ENCODE assay signal across 9 cellular contexts in genomic region chr2:64228126-64228678, GRCh38.
DNase-seq lines count a peak whose midpoint lies in the region; ATAC-seq and FAIRE-seq lines count a peak whose summit lies in the region.
"Had no signal": no experiment of that assay in that cellular context is flagged by ENCODE, and none has a peak within 500 bp of the region (broad histone marks: within the 10 kb centered on the region; RNA-seq: fewer than 3 reads in every experiment).

No MANE protein-coding gene starts in this region.

- peaks cover 2% of the 10 kb centered on the region for H3K36me3 Mint-ChIP-seq in activated CD4-positive, alpha-beta memory T cell treated with anti-CD3 and anti-CD28 coated beads, Interleukin-2, amount 10 ng/mL, durations not matched to agents 7 days and 5 days (ENCODE audit: low read depth)
- H3K36me3 Mint-ChIP-seq in effector memory CD8-positive, alpha-beta T cell (ENCODE audit: insufficient read depth) = no peaks in the 10 kb centered on the region

- peak overlapping the region; percentile 57 to 81 (median 69) for H3K9ac ChIP-seq in BLaER1 treated with 17β-estradiol and CSF1 and Interleukin-3, amounts not matched to agents 10 nM and 100 nM

- peaks cover 1% of the 10 kb centered on the region for H3K9me3 Mint-ChIP-seq in activated CD4-positive, alpha-beta memory T cell treated with anti-CD3 and anti-CD28 coated beads, Interleukin-2, amount 10 ng/mL, durations not matched to agents 7 days and 5 days
- no peaks in the 10 kb centered on the region for H3K9me3 Mint-ChIP-seq in effector memory CD8-positive, alpha-beta T cell

- H4K20me1 ChIP-seq in BLaER1 treated with 17β-estradiol and CSF1 and Interleukin-3, amounts not matched to agents 10 nM and 100 nM = no peaks in the 10 kb centered on the region

- peak overlapping the region; percentile 70 to 93 (median 86) for H3K4me2 ChIP-seq in BLaER1 treated with 17β-estradiol and CSF1 and Interleukin-3, amounts not matched to agents 10 nM and 100 nM

- peaks cover 2% of the 10 kb centered on the region for H3K27me3 Mint-ChIP-seq in activated CD4-positive, alpha-beta memory T cell treated with anti-CD3 and anti-CD28 coated beads, Interleukin-2, amount 10 ng/mL, durations not matched to agents 7 days and 5 days
- peaks cover 32 to 50% of the 10 kb centered on the region in 2 donors for H3K27me3 Mint-ChIP-seq in effector memory CD8-positive, alpha-beta T cell

- DNase-seq in GM19239 (ENCODE audit: insufficient read length, low spot score) = peak; percentile 52
- peak; percentile 56 for DNase-seq in NCI-H524 treated with DMSO at 0.1 percent for 48 hours (lab: John Stamatoyannopoulos, UW)
- DNase-seq in activated CD4-positive, alpha-beta memory T cell treated with anti-CD3 and anti-CD28 coated beads, Interleukin-2, amount 10 ng/mL, durations not matched to agents 7 days and 5 days = peak; percentile 70
- DNase-seq in effector memory CD8-positive, alpha-beta T cell = peak in 2 of 3 experiments; percentile 15 to 22
- DNase-seq in lung microvascular endothelial cell (ENCODE audit: low read depth in 2 of 2) = peak; percentile 81 to 83
- DNase-seq in stimulated activated CD8-positive, alpha-beta memory T cell treated with anti-CD3 and anti-CD28 coated beads, Interleukin-12 subunit alpha, Interleukin-12 subunit beta, amount 100 ng/mL, for 4 hours (ENCODE audit: low read depth) = peak; percentile 17

- H3K4me3 ChIP-seq in BLaER1 treated with 17β-estradiol and CSF1 and Interleukin-3, amounts not matched to agents 10 nM and 100 nM = peak overlapping the region; percentile 46 to 63 (median 52)

- H3K27me3 ChIP-seq in BLaER1 treated with 17β-estradiol and CSF1 and Interleukin-3, amounts not matched to agents 10 nM and 100 nM = no peaks in the 10 kb centered on the region

- peak; percentile 99 for FAIRE-seq in GM19239 (lab: Jason Lieb, UNC)
- FAIRE-seq: TTC549 had no signal

- peak; percentile 86 for ATAC-seq in HG03378 (IDR thresholded peaks at IDR 0.05; ENCODE audit: unreplicated experiment)
- peak; percentile 74 for ATAC-seq in effector memory CD8-positive, alpha-beta T cell (replicated peaks)

- H3K36me3 ChIP-seq in BLaER1 treated with 17β-estradiol and CSF1 and Interleukin-3, amounts not matched to agents 10 nM and 100 nM = no peaks in the 10 kb centered on the region

- peaks cover 27% of the 10 kb centered on the region for H3K4me1 Mint-ChIP-seq in activated CD4-positive, alpha-beta memory T cell treated with anti-CD3 and anti-CD28 coated beads, Interleukin-2, amount 10 ng/mL, durations not matched to agents 7 days and 5 days
- H3K4me1 Mint-ChIP-seq in effector memory CD8-positive, alpha-beta T cell (ENCODE audit: low read depth in 2 of 2) = peaks cover 4 to 9% of the 10 kb centered on the region in 2 donors

- POLR2A ChIA-PET in activated CD4-positive, alpha-beta memory T cell treated with anti-CD3 and anti-CD28 coated beads, Interleukin-2, amount 10 ng/mL, durations not matched to agents 7 days and 5 days (lab: Charles Lee) = interaction anchor here (0.7 to 1.6 kb wide), 5 partner anchors 9 to 85 kb away, joined by 3 to 19 read pairs (median 7); no protein-coding TSS in a partner anchor

- peak overlapping the region; percentile 75 for H3K4me3 Mint-ChIP-seq in activated CD4-positive, alpha-beta memory T cell treated with anti-CD3 and anti-CD28 coated beads, Interleukin-2, amount 10 ng/mL, durations not matched to agents 7 days and 5 days
- peak overlapping the region; percentile 67 to 78 for H3K4me3 Mint-ChIP-seq in effector memory CD8-positive, alpha-beta T cell

- peak overlapping the region; percentile 26 for H3K27ac Mint-ChIP-seq in activated CD4-positive, alpha-beta memory T cell treated with anti-CD3 and anti-CD28 coated beads, Interleukin-2, amount 10 ng/mL, durations not matched to agents 7 days and 5 days
- no peak overlapping the region for H3K27ac Mint-ChIP-seq in effector memory CD8-positive, alpha-beta T cell

- CTCF ChIA-PET in activated CD4-positive, alpha-beta memory T cell treated with anti-CD3 and anti-CD28 coated beads, Interleukin-2, amount 10 ng/mL, durations not matched to agents 7 days and 5 days (lab: Charles Lee) = interaction anchor here (0.9 to 2.0 kb wide), 4 partner anchors 9 to 103 kb away, joined by 5 to 10 read pairs (median 7); no protein-coding TSS in a partner anchor

- H3K4me1 ChIP-seq in BLaER1 treated with 17β-estradiol and CSF1 and Interleukin-3, amounts not matched to agents 10 nM and 100 nM = peaks cover 13 to 50% (median 15%) of the 10 kb centered on the region in 10 experiments

- no peaks in the 10 kb centered on the region for H3K9me3 ChIP-seq in BLaER1 treated with 17β-estradiol and CSF1 and Interleukin-3, amounts not matched to agents 10 nM and 100 nM (replicated peaks in 1 of 11)

- peak overlapping the region in 10 of 11 experiments; percentile 28 to 83 (median 70); a peak in 19 of 22 replicates for H3K27ac ChIP-seq in BLaER1 treated with 17β-estradiol and CSF1 and Interleukin-3, amounts not matched to agents 10 nM and 100 nM

Comparison
In these comparisons a context has a peak if more than half of its experiments do, and no peak if none do; other contexts are left out.
1. Peak in every context shown above with its lines: DNase-seq, ATAC-seq, H3K4me3 ChIP-seq and H3K27ac ChIP-seq.
2. DNase-seq: peak in every context shown above with its lines; median percentile 82 in lung microvascular endothelial cell; 70 in activated CD4-positive, alpha-beta memory T cell treated with anti-CD3 and anti-CD28 coated beads, Interleukin-2, amount 10 ng/mL, durations not matched to agents 7 days and 5 days; 56 in NCI-H524 treated with DMSO at 0.1 percent for 48 hours; 52 in GM19239; 18 in effector memory CD8-positive, alpha-beta T cell; 17 in stimulated activated CD8-positive, alpha-beta memory T cell treated with anti-CD3 and anti-CD28 coated beads, Interleukin-12 subunit alpha, Interleukin-12 subunit beta, amount 100 ng/mL, for 4 hours.